In genomic region chr6:113315068-113315467, GRCh38 we compare ENCODE assay signal across 22 cellular contexts.
"Had no signal": no experiment of that assay in that cellular context is flagged by ENCODE, and none has a peak within 500 bp of the region (broad histone marks: within the 10 kb centered on the region; RNA-seq: fewer than 3 reads in every experiment).

No MANE protein-coding gene starts in this region.

- H3K27me3 ChIP-seq: esophagus squamous epithelium, gastrocnemius medialis, neural progenitor cell, pancreas, sigmoid colon, tibial artery had no signal

- H3K27ac Mint-ChIP-seq: activated CD4-positive, alpha-beta T cell treated with anti-CD3 and anti-CD28 coated beads for 36 hours; activated naive CD4-positive, alpha-beta T cell treated with anti-CD3 and anti-CD28 coated beads for 36 hours; effector memory CD8-positive, alpha-beta T cell; naive thymus-derived CD4-positive, alpha-beta T cell; neural progenitor cell; WTC11 had no signal

- H3K9ac ChIP-seq: neural progenitor cell had no signal

- H3K4me3 Mint-ChIP-seq: activated CD4-positive, alpha-beta T cell treated with anti-CD3 and anti-CD28 coated beads for 36 hours; activated naive CD4-positive, alpha-beta T cell treated with anti-CD3 and anti-CD28 coated beads for 36 hours; effector memory CD8-positive, alpha-beta T cell; naive thymus-derived CD4-positive, alpha-beta T cell; neural progenitor cell; WTC11 had no signal

- H3K9me3 Mint-ChIP-seq: activated naive CD4-positive, alpha-beta T cell treated with anti-CD3 and anti-CD28 coated beads for 36 hours; naive thymus-derived CD4-positive, alpha-beta T cell; WTC11 had no signal

- ATAC-seq: activated CD4-positive, alpha-beta T cell treated with anti-CD3 and anti-CD28 coated beads for 36 hours; effector memory CD8-positive, alpha-beta T cell; naive thymus-derived CD4-positive, alpha-beta T cell; pancreas; WTC11 had no signal

- H3K27ac ChIP-seq: gastrocnemius medialis, neural progenitor cell, pancreas, sigmoid colon, tibial artery had no signal

- H3K9me3 ChIP-seq: esophagus squamous epithelium, gastrocnemius medialis, pancreas, sigmoid colon, tibial artery had no signal

- H3K4me1 Mint-ChIP-seq: activated CD4-positive, alpha-beta T cell treated with anti-CD3 and anti-CD28 coated beads for 36 hours; naive thymus-derived CD4-positive, alpha-beta T cell; WTC11 had no signal

- H3K27me3 Mint-ChIP-seq: effector memory CD8-positive, alpha-beta T cell had no signal

- H3K36me3 Mint-ChIP-seq: naive thymus-derived CD4-positive, alpha-beta T cell; neural progenitor cell; WTC11 had no signal

- H3K4me2 ChIP-seq: neural progenitor cell had no signal

- H3K4me1 ChIP-seq: gastrocnemius medialis, pancreas had no signal

- H3K4me3 ChIP-seq: esophagus squamous epithelium, gastrocnemius medialis, neural progenitor cell, pancreas, sigmoid colon, tibial artery had no signal

- DNase-seq: activated CD4-positive, alpha-beta T cell treated with anti-CD3 and anti-CD28 coated beads for 36 hours; activated CD4-positive, alpha-beta T cell treated with anti-CD3 and anti-CD28 coated beads, Interleukin-2, amount 50 U/mL, for 48 hours; activated naive CD4-positive, alpha-beta T cell treated with anti-CD3 and anti-CD28 coated beads for 36 hours; activated T-cell treated with anti-CD3 and anti-CD28 coated beads for 4 hours; anterior cingulate cortex; cerebellar nuclear complex; dermis blood vessel endothelial cell; effector memory CD8-positive, alpha-beta T cell; esophagus squamous epithelium; gastrocnemius medialis; head of caudate nucleus; kidney glomerular epithelial cell; mesendoderm; naive thymus-derived CD4-positive, alpha-beta T cell; pancreas; sigmoid colon; stimulated activated CD8-positive, alpha-beta memory T cell treated with anti-CD3 and anti-CD28 coated beads, Interleukin-4, amount 100 ng/mL, for 48 hours; stimulated activated naive CD4-positive, alpha-beta T cell; substantia nigra; tibial artery had no signal

- H2AFZ ChIP-seq: neural progenitor cell had no signal

- H3K36me3 ChIP-seq: esophagus squamous epithelium, gastrocnemius medialis, neural progenitor cell, pancreas, sigmoid colon, tibial artery had no signal
